Comparison of ENCODE assay signal across 8 cellular contexts in genomic region chr17:45893725-45894021, GRCh38. TPM values are rescaled to one million over a fixed set of nuclear protein-coding genes. Genes with fewer than 3 reads are reported as not detected.
DNase-seq lines count a peak whose midpoint lies in the region; ATAC-seq and TF ChIP-seq lines count a peak whose summit lies in the region.

No MANE protein-coding gene starts in this region.

- H3K4me3 Mint-ChIP-seq in CD4-positive, alpha-beta memory T cell = peak overlapping the region; percentile 79 to 95 (median 90)
- H3K4me3 Mint-ChIP-seq in endothelial cell (ENCODE audit: unreplicated experiment) = peak overlapping the region; percentile 72

- CTCF ChIA-PET in CD4-positive, alpha-beta memory T cell (lab: Charles Lee; ENCODE audit: partially characterized antibody) = interaction anchor here (0.7 to 1.4 kb wide), 6 partner anchors 16 to 53 kb away, joined by 3 to 7 read pairs (median 4); no protein-coding TSS in a partner anchor

- H3K4me1 Mint-ChIP-seq in CD4-positive, alpha-beta memory T cell = peaks cover 4 to 37% (median 22%) of the 10 kb centered on the region in 4 donors
- peaks cover 6% of the 10 kb centered on the region for H3K4me1 Mint-ChIP-seq in endothelial cell (ENCODE audit: unreplicated experiment)

- no peaks in the 10 kb centered on the region for H3K36me3 ChIP-seq in CD4-positive, alpha-beta memory T cell (ENCODE audit: insufficient read depth, low read length)
- no peaks in the 10 kb centered on the region for H3K36me3 ChIP-seq in NT2/D1 (ENCODE audit: insufficient read depth, insufficient read length, low read length)
- H3K36me3 ChIP-seq in ovary = no peaks in the 10 kb centered on the region

- TF ChIP-seq CTCF in endothelial cell (IDR thresholded peaks at IDR 0.05; ENCODE audit: unreplicated experiment) (no peak), ovary (IDR thresholded peaks at IDR 0.05) (no peak)

- H3K9ac ChIP-seq in NT2/D1 (ENCODE audit: insufficient read length, low read depth) = peak overlapping the region; percentile 81

- H3K9me3 Mint-ChIP-seq in CD4-positive, alpha-beta memory T cell = no peaks in the 10 kb centered on the region
- no peaks in the 10 kb centered on the region for H3K9me3 Mint-ChIP-seq in endothelial cell (ENCODE audit: unreplicated experiment)

- peak overlapping the region in 6 of 7 donors; percentile 64 to 92 (median 82) for H3K27ac Mint-ChIP-seq in CD4-positive, alpha-beta memory T cell
- H3K27ac Mint-ChIP-seq in endothelial cell (ENCODE audit: unreplicated experiment) = peak overlapping the region; percentile 31

- peaks cover 25% of the 10 kb centered on the region for H3K4me1 ChIP-seq in CD4-positive, alpha-beta memory T cell (ENCODE audit: insufficient read depth, low read length)
- peaks cover 7% of the 10 kb centered on the region for H3K4me1 ChIP-seq in NT2/D1 (ENCODE audit: insufficient read depth, insufficient read length)
- peaks cover 4% of the 10 kb centered on the region for H3K4me1 ChIP-seq in ovary (ENCODE audit: insufficient read depth)

- H3K27me3 ChIP-seq in CD4-positive, alpha-beta memory T cell (ENCODE audit: insufficient read depth, low read length) = peaks cover 17% of the 10 kb centered on the region
- peaks cover 55% of the 10 kb centered on the region for H3K27me3 ChIP-seq in NT2/D1 (ENCODE audit: insufficient read depth, insufficient read length)
- no peaks in the 10 kb centered on the region for H3K27me3 ChIP-seq in ovary

- no peak for TF ChIP-seq EP300 in ovary (IDR thresholded peaks at IDR 0.05)

- peaks cover 9 to 15% of the 10 kb centered on the region in 2 donors for H3K27me3 Mint-ChIP-seq in CD4-positive, alpha-beta memory T cell
- H3K27me3 Mint-ChIP-seq in endothelial cell (ENCODE audit: unreplicated experiment) = peaks cover 14% of the 10 kb centered on the region

- DNase-seq in CD4-positive, alpha-beta memory T cell = no peak
- DNase-seq in NT2/D1 (ENCODE audit: low read depth, low spot score) (no peak), endothelial cell (ENCODE audit: low spot score) (no peak), ovary (no peak), activated gamma-delta T cell (lab: John Stamatoyannopoulos, UW) (no peak), activated gamma-delta T cell treated with Interleukin-2 at 50 U/mL for 16 hours (no peak), GF-D8 (lab: John Stamatoyannopoulos, UW) (no peak)

- peak overlapping the region; percentile 22 for H3K27ac ChIP-seq in CD4-positive, alpha-beta memory T cell (ENCODE audit: low read depth, low read length)
- H3K27ac ChIP-seq in ovary = peak overlapping the region in 1 of 2 donors; percentile 12

- 36 to 44% (median 39%) methylated on average over 7 of the region's 7 CpGs for WGBS in ovary, 3 donors

- no peak for TF ChIP-seq POLR2A in ovary (IDR thresholded peaks at IDR 0.05)

- peak overlapping the region; percentile 26 to 76 for H3K4me3 ChIP-seq in CD4-positive, alpha-beta memory T cell (ENCODE audit: low read length in 2 of 2)
- H3K4me3 ChIP-seq in NT2/D1 (ENCODE audit: insufficient read length, low read depth) (peak overlapping the region; percentile 49), ovary (peak overlapping the region; percentile 60)

- intact Hi-C loops in CD4-positive, alpha-beta memory T cell (cut with micrococcal nuclease) = no loop called here
- intact Hi-C loops in ovary (cut with DNase I) = no loop called here

- H3K9me3 ChIP-seq in CD4-positive, alpha-beta memory T cell (ENCODE audit: control insufficient read depth in 1 of 2, low read length in 2 of 2) = no peaks in the 10 kb centered on the region
- H3K9me3 ChIP-seq in NT2/D1 (ENCODE audit: insufficient read depth, low read length) = no peaks in the 10 kb centered on the region
- H3K9me3 ChIP-seq in ovary = no peaks in the 10 kb centered on the region

- POLR2A ChIA-PET in CD4-positive, alpha-beta memory T cell (lab: Charles Lee; ENCODE audit: partially characterized antibody) = interaction anchor here (0.8 to 1.1 kb wide), 2 partner anchors 14 to 244 kb away, joined by 3 to 4 read pairs; no protein-coding TSS in a partner anchor

- no peaks in the 10 kb centered on the region for H3K36me3 Mint-ChIP-seq in CD4-positive, alpha-beta memory T cell
- no peaks in the 10 kb centered on the region for H3K36me3 Mint-ChIP-seq in endothelial cell (ENCODE audit: low read depth, unreplicated experiment)

- ATAC-seq in HG03460 (IDR thresholded peaks at IDR 0.05; ENCODE audit: unreplicated experiment) = no peak

RNA-seq across cellular contexts. Expression of gene MAPT, which starts 0.7 kb away (rescaled TPM):
- total RNA-seq in CD4-positive, alpha-beta memory T cell = 1 to 10 TPM; 1.9 to 2.1 TPM
- polyA plus RNA-seq in CD4-positive, alpha-beta memory T cell = under 1 TPM; 0.22 to 0.39 TPM
- total RNA-seq in endothelial cell (ENCODE audit: unreplicated experiment) = 0.28 TPM
- 1 to 10 TPM in 4 of 7 donors, under 1 TPM in 3; 0.57 to 2.2 (median 1.1) TPM for total RNA-seq in ovary
- polyA plus RNA-seq in ovary = 1 to 10 TPM in 1 of 2 donors, under 1 TPM in 1; 0.40 to 2.2 TPM

RNA-seq across cellular contexts. Expression of gene SPPL2C, which starts 49.0 kb away (rescaled TPM):
- not detected for total RNA-seq in CD4-positive, alpha-beta memory T cell
- not detected for polyA plus RNA-seq in CD4-positive, alpha-beta memory T cell
- total RNA-seq in endothelial cell (ENCODE audit: unreplicated experiment) = not detected
- total RNA-seq in ovary = not detected
- polyA plus RNA-seq in ovary = not detected
